ENCODE assay signal across 8 cellular contexts in the genomic region with DNA sequence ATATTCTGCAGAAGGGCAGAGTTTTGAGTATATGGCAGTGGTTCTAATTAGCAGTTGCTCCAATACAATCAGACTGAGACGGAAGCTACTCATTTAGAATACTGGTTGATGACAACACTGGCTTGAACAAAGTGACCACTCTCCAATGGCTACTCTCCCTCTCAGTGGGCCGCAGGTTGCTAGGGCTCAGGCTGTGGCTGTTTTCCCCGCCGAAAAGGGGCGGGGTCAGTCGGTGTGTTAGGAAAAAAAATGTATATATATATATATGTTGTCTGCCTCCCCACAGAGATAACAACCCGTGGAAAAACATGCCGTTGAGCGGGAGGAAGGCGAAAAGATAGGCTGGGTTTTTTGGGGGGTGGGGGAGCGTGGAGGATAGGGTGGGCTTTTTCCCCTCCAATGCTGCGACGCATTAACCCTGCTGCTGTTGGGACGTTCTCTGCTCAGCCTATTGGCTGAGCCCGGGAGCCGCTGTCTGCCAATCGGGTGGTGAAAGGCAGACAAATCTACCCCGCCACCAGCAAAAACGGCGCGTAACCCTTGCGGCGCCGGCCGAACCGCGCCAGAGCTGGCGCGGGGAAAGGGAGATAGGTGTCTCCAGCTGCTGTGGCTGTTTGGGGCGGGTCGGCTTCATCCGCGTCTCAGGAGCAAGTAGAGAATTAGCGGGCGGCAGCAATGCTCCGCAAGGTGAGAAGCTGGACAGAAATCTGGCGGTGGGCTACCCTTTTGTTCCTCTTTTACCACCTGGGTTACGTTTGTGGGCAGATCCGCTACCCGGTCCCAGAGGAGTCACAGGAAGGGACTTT. TPM values are rescaled to one million over a fixed set of nuclear protein-coding genes. Genes with fewer than 3 reads are reported as not detected.
DNase-seq lines count a peak whose midpoint lies in the region; ATAC-seq and TF ChIP-seq lines count a peak whose summit lies in the region.

Gene PCDHGC4 (plus strand): TSS at position 532 of the 806 bp plus-strand sequence. CDS start 144 bp downstream, at position 676.

- H4K20me1 ChIP-seq in osteoblast (ENCODE audit: insufficient read depth, low read length) = peaks cover 44% of the 10 kb centered on the region

- H3K27me3 ChIP-seq in osteoblast (ENCODE audit: insufficient read depth, low read length) = no peaks in the 10 kb centered on the region

- peak within 1 kb of the TSS; percentile 21 for H3K4me2 ChIP-seq in osteoblast (ENCODE audit: insufficient read depth, low read length)

- no peak within 1 kb of the TSS for H2AFZ ChIP-seq in osteoblast (ENCODE audit: low read length)

- H3K36me3 ChIP-seq in osteoblast (ENCODE audit: insufficient read depth, low read length) = peaks cover 16% of the 10 kb centered on the region

- TF ChIP-seq CTCF in fibroblast of the aortic adventitia (IDR thresholded peaks at IDR 0.05; ENCODE audit: insufficient read depth, low read length) (no peak), osteoblast (IDR thresholded peaks at IDR 0.05; ENCODE audit: extremely low read depth, low read depth, low read length) (no peak)

- H3K79me2 ChIP-seq in osteoblast (ENCODE audit: insufficient read depth, low read length) = peaks cover 80% of the 10 kb centered on the region

- H3K4me3 ChIP-seq in fibroblast of the aortic adventitia (ENCODE audit: low read depth, low read length) (peak within 1 kb of the TSS; percentile 9), osteoblast (ENCODE audit: insufficient read depth, low read length) (no peak within 1 kb of the TSS)

- no peak within 1 kb of the TSS for H3K27ac ChIP-seq in osteoblast (ENCODE audit: low read depth, low read length)

- ATAC-seq in GM21390 (IDR thresholded peaks at IDR 0.05; ENCODE audit: unreplicated experiment) = peak; percentile 46
- ATAC-seq in HG02970 (IDR thresholded peaks at IDR 0.05; ENCODE audit: low FRiP score, unreplicated experiment) = no peak
- ATAC-seq in left lobe of liver = no peak

- peaks cover 23% of the 10 kb centered on the region for H3K4me1 ChIP-seq in osteoblast (ENCODE audit: insufficient read depth, low read length)

- no peaks in the 10 kb centered on the region for H3K9me3 ChIP-seq in osteoblast (ENCODE audit: low read depth, low read length)

- DNase-seq in NCI-H82 treated with DMSO at 0.1 percent for 48 hours (lab: John Stamatoyannopoulos, UW; ENCODE audit: unreplicated experiment) (peak; percentile 31), fibroblast of the aortic adventitia (ENCODE audit: low read depth) (no peak), osteoblast (ENCODE audit: insufficient read length, low spot score, missing footprints) (peak; percentile 43), NCI-H1417 treated with DMSO at 0.1 percent for 48 hours (lab: John Stamatoyannopoulos, UW) (no peak), left lobe of liver (ENCODE audit: low spot score) (no peak), CD1c-positive myeloid dendritic cell (ENCODE audit: extremely low spot score) (no peak)

RNA-seq across cellular contexts. Expression of gene PCDHGC4, which starts in this region (rescaled TPM):
- total RNA-seq in fibroblast of the aortic adventitia (ENCODE audit: low replicate concordance) (2.5 and 5.2 TPM in 2 replicates), osteoblast (2.9 and 3.8 TPM in 2 replicates), left lobe of liver (0.65 TPM)

Comparison
In these comparisons a context has a peak if more than half of its experiments do, and no peak if none do; other contexts are left out.
1. DNase-seq: peak in NCI-H82 treated with DMSO at 0.1 percent for 48 hours (single experiment) and osteoblast (single experiment); none in fibroblast of the aortic adventitia (single experiment), NCI-H1417 treated with DMSO at 0.1 percent for 48 hours (single experiment), left lobe of liver (single experiment) and CD1c-positive myeloid dendritic cell (single experiment).